Comparison of ENCODE assay signal across 8 cellular contexts in genomic region chr6:34671801-34672656, GRCh38. TPM values are rescaled to one million over a fixed set of nuclear protein-coding genes. Genes with fewer than 3 reads are reported as not detected.
DNase-seq lines count a peak whose midpoint lies in the region; ATAC-seq, FAIRE-seq and TF ChIP-seq lines count a peak whose summit lies in the region.

No MANE protein-coding gene starts in this region.

- H3K4me2 ChIP-seq in endothelial cell of umbilical vein (ENCODE audit: insufficient read depth, low read length), result no peak overlapping the region

- H3K9me3 ChIP-seq in endothelial cell of umbilical vein (replicated peaks; ENCODE audit: control insufficient read depth, insufficient read depth, low read length), result no peaks in the 10 kb centered on the region

- H2AFZ ChIP-seq in endothelial cell of umbilical vein (ENCODE audit: low read depth, low read length), result no peak overlapping the region

- no peak overlapping the region for H3K4me3 ChIP-seq in endothelial cell of umbilical vein (replicated peaks in 1 of 3; ENCODE audit: insufficient read depth in 1 of 3, low read depth in 1 of 3, low read length in 3 of 3)

- no peak for TF ChIP-seq CTCF in endothelial cell of umbilical vein (IDR thresholded peaks at IDR 0.05; ENCODE audit: extremely low read depth in 1 of 2, insufficient read depth in 1 of 2, low read depth in 1 of 2, low read length in 2 of 2)

- TF ChIP-seq POLR2A in endothelial cell of umbilical vein (IDR thresholded peaks at IDR 0.05; ENCODE audit: low read depth, low read length), result no peak

- CTCF ChIA-PET in endothelial cell of umbilical vein (lab: Charles Lee), result interaction anchor here (1.5 kb wide), 2 partner anchors 16 to 19 kb away, joined by 3 read pairs; no protein-coding TSS in a partner anchor

- peaks cover 22% of the 10 kb centered on the region for H3K4me1 ChIP-seq in endothelial cell of umbilical vein (ENCODE audit: control insufficient read depth, extremely low read depth, insufficient read depth, low read length)

- no peak overlapping the region for H3K9ac ChIP-seq in endothelial cell of umbilical vein (replicated peaks; ENCODE audit: extremely low read depth, insufficient read depth, low read length)

- H3K79me2 ChIP-seq in endothelial cell of umbilical vein (ENCODE audit: control insufficient read depth, insufficient read depth, low read length), result peaks cover 76% of the 10 kb centered on the region

- dilution Hi-C loops in endothelial cell of umbilical vein (cut with MboI; ENCODE audit: extremely low pct_ligation_motif_present, low sequenced_read_pairs), result no loop called here

- H3K9me1 ChIP-seq in endothelial cell of umbilical vein (replicated peaks; ENCODE audit: control insufficient read depth, extremely low read depth, insufficient read depth, low read length), result no peaks in the 10 kb centered on the region

- H3K36me3 ChIP-seq in endothelial cell of umbilical vein (ENCODE audit: control insufficient read depth in 2 of 2, extremely low read depth in 1 of 2, insufficient read depth in 2 of 2, low read length in 2 of 2), result no peaks in the 10 kb centered on the region

- H3K27ac ChIP-seq in endothelial cell of umbilical vein (ENCODE audit: insufficient read depth, low read depth, low read length), result no peak overlapping the region

- POLR2A ChIA-PET in endothelial cell of umbilical vein (lab: Charles Lee), result interaction anchor here (0.6 kb wide), 1 partner anchor 18 kb away, joined by 3 read pairs; no protein-coding TSS in a partner anchor

- peaks cover 3% of the 10 kb centered on the region for H4K20me1 ChIP-seq in endothelial cell of umbilical vein (replicated peaks; ENCODE audit: control insufficient read depth, extremely low read depth, insufficient read depth, low read length)

- DNase-seq in AG08396 (ENCODE audit: low spot score) (peak; percentile 45), endothelial cell of umbilical vein (ENCODE audit: low read depth, low spot score) (peak; percentile 27), NCI-H1694 (lab: John Stamatoyannopoulos, UW) (no peak), DMS53 (lab: John Stamatoyannopoulos, UW) (no peak)
- DNase-seq in activated CD4-positive, CD25-positive, alpha-beta regulatory T cell treated with anti-CD3 and anti-CD28 coated beads, Interleukin-2, amount 50 U/mL, for 72 hours, result peak; percentile 67
- peak; percentile 41 to 49 for DNase-seq in stimulated activated CD4-positive, alpha-beta T cell treated with anti-CD3 and anti-CD28 coated beads, Interleukin-12 subunit alpha, Interleukin-12 subunit beta, amount 100 ng/mL, for 24 hours (ENCODE audit: low read depth in 2 of 2)

- no TSS peak for BruUV-seq in endothelial cell of umbilical vein (replicated peaks; lab: Mats Ljungman, UMichigan)

- no peak for FAIRE-seq in endothelial cell of umbilical vein (lab: Jason Lieb, UNC)

- intact Hi-C loops in endothelial cell of umbilical vein (cut with micrococcal nuclease), result no loop called here

- H3K27me3 ChIP-seq in endothelial cell of umbilical vein (ENCODE audit: control insufficient read depth in 2 of 2, insufficient read depth in 2 of 2, low read length in 2 of 2), result no peaks in the 10 kb centered on the region

- ATAC-seq in GM19438 (IDR thresholded peaks at IDR 0.05; ENCODE audit: low read depth, unreplicated experiment) (peak; percentile 52), HG03469 (IDR thresholded peaks at IDR 0.05; ENCODE audit: unreplicated experiment) (peak; percentile 80)

TF ChIP-seq in endothelial cell of umbilical vein, 7 proteins besides CTCF, POLR2A, EP300 and RAD21:
- no peak for TF ChIP-seq JUN (IDR thresholded peaks at IDR 0.05; ENCODE audit: borderline replicate concordance, insufficient read depth, insufficient read length, low read depth)
- no peak for TF ChIP-seq FOS (IDR thresholded peaks at IDR 0.05; ENCODE audit: borderline replicate concordance, insufficient read depth, low read length)
- TF ChIP-seq POLR2AphosphoS5 (IDR thresholded peaks at IDR 0.05; ENCODE audit: insufficient read depth, low read depth, low read length), result no peak
- TF ChIP-seq MYC (IDR thresholded peaks at IDR 0.05; ENCODE audit: low read depth, low read length), result no peak

RNA-seq across cellular contexts. Expression of gene ILRUN, which starts 24.5 kb away (rescaled TPM):
- 47.0 and 48.9 TPM in 2 replicates for total RNA-seq in endothelial cell of umbilical vein
- polyA plus RNA-seq in endothelial cell of umbilical vein, result 27.7 and 30.5 TPM in 2 replicates
- polyA plus RNA-seq in endothelial cell of umbilical vein (2011; cell fraction: cytosol; rRNA removed), result 31.7 and 35.6 TPM in 2 replicates
- 21.1 and 24.0 TPM in 2 replicates for polyA plus RNA-seq in endothelial cell of umbilical vein (2011; cell fraction: nucleus; rRNA removed)
- polyA plus RNA-seq in endothelial cell of umbilical vein (2012), result 33.9 and 43.8 TPM in 2 replicates
- 63.7 and 70.8 TPM in 2 replicates for polyA minus RNA-seq in endothelial cell of umbilical vein
- polyA minus RNA-seq in endothelial cell of umbilical vein (2011; cell fraction: cytosol; rRNA and poly(A)+ RNA removed), result 56.3 TPM
- 15.7 and 20.4 TPM in 2 replicates for polyA minus RNA-seq in endothelial cell of umbilical vein (2011; cell fraction: nucleus; rRNA and poly(A)+ RNA removed)

Comparison
In these comparisons a context has a peak if more than half of its experiments do, and no peak if none do; other contexts are left out.
1. DNase-seq: peak in AG08396 (single experiment), activated CD4-positive, CD25-positive, alpha-beta regulatory T cell treated with anti-CD3 and anti-CD28 coated beads, Interleukin-2, amount 50 U/mL, for 72 hours (single experiment), endothelial cell of umbilical vein (single experiment) and stimulated activated CD4-positive, alpha-beta T cell treated with anti-CD3 and anti-CD28 coated beads, Interleukin-12 subunit alpha, Interleukin-12 subunit beta, amount 100 ng/mL, for 24 hours (2 of 2); none in NCI-H1694 (single experiment) and DMS53 (single experiment).